13 cellular contexts compared by ENCODE assay signal in genomic region chr7:28083159-28083997, GRCh38.
DNase-seq lines count a peak whose midpoint lies in the region; ATAC-seq and TF ChIP-seq lines count a peak whose summit lies in the region.
"Had no signal": no experiment of that assay in that cellular context is flagged by ENCODE, and none has a peak within 500 bp of the region (broad histone marks: within the 10 kb centered on the region; RNA-seq: fewer than 3 reads in every experiment).

No MANE protein-coding gene starts in this region.

- peaks cover 28% of the 10 kb centered on the region for H3K79me2 ChIP-seq in osteoblast (ENCODE audit: insufficient read depth, low read length)

- CTCF ChIA-PET in AG04449 (lab: Yijun Ruan, JAX) = interaction anchor here (0.9 to 17.3 kb wide), 7 partner anchors 14 to 887 kb away, joined by 3 to 258 read pairs (median 4); no protein-coding TSS in a partner anchor

- POLR2A ChIA-PET in AG04449 (lab: Yijun Ruan, JAX) = no interaction called here

- H3K9me3 ChIP-seq in osteoblast (ENCODE audit: low read depth, low read length) = no peaks in the 10 kb centered on the region
- H3K9me3 ChIP-seq: HAP-1 had no signal

- peak overlapping the region; percentile 47 for H3K4me2 ChIP-seq in osteoblast (ENCODE audit: insufficient read depth, low read length)

- H4K20me1 ChIP-seq in osteoblast (ENCODE audit: insufficient read depth, low read length) = peaks cover 5% of the 10 kb centered on the region

- H3K27ac ChIP-seq in osteoblast (ENCODE audit: low read depth, low read length) = peak overlapping the region; percentile 65

- no peak overlapping the region for H3K4me3 ChIP-seq in AG04449 (ENCODE audit: low read depth, low read length)
- H3K4me3 ChIP-seq in osteoblast (ENCODE audit: insufficient read depth, low read length) = no peak overlapping the region
- H3K4me3 ChIP-seq: HAP-1 had no signal

- no peaks in the 10 kb centered on the region for H3K27me3 ChIP-seq in osteoblast (ENCODE audit: insufficient read depth, low read length)

- H3K4me1 ChIP-seq in osteoblast (ENCODE audit: insufficient read depth, low read length) = peaks cover 36% of the 10 kb centered on the region
- H3K4me1 ChIP-seq: HAP-1 had no signal

- TF ChIP-seq CTCF in AG04449 (IDR thresholded peaks at IDR 0.05; ENCODE audit: insufficient read depth, low read length, missing control alignments) (no peak), osteoblast (IDR thresholded peaks at IDR 0.05; ENCODE audit: extremely low read depth, low read depth, low read length) (no peak)

- ATAC-seq in GM21717 (IDR thresholded peaks at IDR 0.05; ENCODE audit: unreplicated experiment) (no peak), GM21360 (IDR thresholded peaks at IDR 0.05; ENCODE audit: unreplicated experiment) (no peak)
- ATAC-seq: effector memory CD8-positive, alpha-beta T cell had no signal

- no peak overlapping the region for H2AFZ ChIP-seq in osteoblast (ENCODE audit: low read length)

- no peaks in the 10 kb centered on the region for H3K36me3 ChIP-seq in osteoblast (ENCODE audit: insufficient read depth, low read length)
- H3K36me3 ChIP-seq: HAP-1 had no signal

- DNase-seq in AG04449 (ENCODE audit: low read depth, low spot score) (peak; percentile 66), NOMO-1 treated with dmso at 0.1 percent for 144 hours (lab: John Stamatoyannopoulos, UW; ENCODE audit: unreplicated experiment) (peak; percentile 74), fibroblast of peridontal ligament (ENCODE audit: extremely low read depth) (peak; percentile 90), osteoblast (ENCODE audit: insufficient read length, low spot score, missing footprints) (peak; percentile 48), dermis blood vessel endothelial cell (no peak)
- no peak for DNase-seq in activated CD4-positive, alpha-beta T cell treated with anti-CD3 and anti-CD28 coated beads, Interleukin-2, amount 50 U/mL, for 1 hour
- DNase-seq: activated CD4-positive, alpha-beta T cell treated with anti-CD3 and anti-CD28 coated beads for 1 hour; activated naive CD4-positive, alpha-beta T cell treated with anti-CD3 and anti-CD28 coated beads for 36 hours; effector memory CD8-positive, alpha-beta T cell; NCI-H1436 treated with DMSO at 0.1 percent for 48 hours had no signal

Comparison
In these comparisons a context has a peak if more than half of its experiments do, and no peak if none do; other contexts are left out.
1. DNase-seq: peak in AG04449 (single experiment), NOMO-1 treated with dmso at 0.1 percent for 144 hours (single experiment), fibroblast of peridontal ligament (single experiment) and osteoblast (single experiment); none in activated CD4-positive, alpha-beta T cell treated with anti-CD3 and anti-CD28 coated beads, Interleukin-2, amount 50 U/mL, for 1 hour (single experiment) and dermis blood vessel endothelial cell (single experiment).